Comparison of ENCODE assay signal across 13 cellular contexts in the genomic region with DNA sequence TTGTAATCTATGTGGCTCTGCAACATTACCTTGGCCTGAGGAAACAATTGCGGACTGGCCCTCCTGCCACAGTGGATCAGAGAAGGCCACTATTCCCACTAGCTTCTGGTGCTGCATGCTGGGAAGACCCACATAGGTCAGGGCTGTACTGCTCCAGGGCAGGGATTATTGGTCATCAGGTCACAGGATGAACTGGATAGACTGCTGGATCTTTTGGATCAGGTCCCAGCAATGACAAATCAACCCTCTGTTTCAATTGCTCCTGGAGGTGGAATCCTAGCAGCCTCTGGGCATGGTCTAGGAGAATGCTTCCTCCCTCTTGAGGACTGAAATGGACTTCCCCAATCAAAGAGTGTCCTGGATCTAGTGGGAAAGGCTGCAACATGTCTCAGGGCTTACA.
"Had no signal": no experiment of that assay in that cellular context is flagged by ENCODE, and none has a peak within 500 bp of the region (broad histone marks: within the 10 kb centered on the region; RNA-seq: fewer than 3 reads in every experiment).

No MANE protein-coding gene starts in this region.

- H3K27ac ChIP-seq: epithelial cell of prostate, neutrophil, pancreas, sigmoid colon, thoracic aorta had no signal

- H3K4me1 ChIP-seq: pancreas had no signal

- H3K36me3 ChIP-seq: neutrophil, pancreas, sigmoid colon, thoracic aorta had no signal

- H3K4me3 ChIP-seq: pancreas, sigmoid colon, thoracic aorta had no signal

- H3K9me3 ChIP-seq: neutrophil, pancreas, sigmoid colon, thoracic aorta had no signal

- DNase-seq: activated CD8-positive, alpha-beta T cell treated with anti-CD3 and anti-CD28 coated beads for 36 hours; activated naive CD4-positive, alpha-beta T cell treated with Interleukin-2 at 50 U/mL for 16 hours; activated naive CD8-positive, alpha-beta T cell treated with anti-CD3 and anti-CD28 coated beads, Interleukin-2, amount 10 ng/mL, durations not matched to agents 7 days and 5 days; activated T-cell treated with anti-CD3 and anti-CD28 coated beads, Interleukin-2, amount 50 U/mL, for 1 hour; amygdala; caudate nucleus; pancreas; sigmoid colon; stimulated activated CD4-positive, alpha-beta T cell treated with anti-CD3 and anti-CD28 coated beads, Interleukin-4, amount 100 ng/mL, for 24 hours; T1000 had no signal
